27 cellular contexts compared by ENCODE assay signal in the genomic region with DNA sequence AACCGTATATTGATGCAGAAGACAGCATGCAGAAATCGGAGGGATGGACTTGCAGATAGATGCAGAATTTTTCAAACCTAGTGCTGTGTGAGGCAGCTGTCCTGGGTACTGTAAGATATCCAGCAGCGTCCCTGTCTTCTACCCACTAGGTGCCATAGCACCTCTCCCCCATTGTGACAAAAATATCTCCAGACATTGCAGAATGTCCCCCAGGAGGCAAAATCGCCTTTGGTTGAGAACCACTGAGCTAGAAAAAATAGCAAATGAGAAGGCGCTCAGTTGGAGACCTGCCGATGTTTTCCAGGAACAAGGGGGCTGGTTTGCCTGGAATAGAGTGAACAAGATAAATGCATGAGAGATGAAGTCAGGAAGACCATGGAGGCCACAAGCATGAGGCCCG.
"Had no signal": no experiment of that assay in that cellular context is flagged by ENCODE, and none has a peak within 500 bp of the region (broad histone marks: within the 10 kb centered on the region; RNA-seq: fewer than 3 reads in every experiment).

No MANE protein-coding gene starts in this region.

- H3K4me1 Mint-ChIP-seq: naive thymus-derived CD4-positive, alpha-beta T cell; natural killer cell; stimulated activated effector memory CD8-positive, alpha-beta T cell treated with anti-CD3 and anti-CD28 coated beads, Interleukin-12 subunit alpha, Interleukin-12 subunit beta, amount 100 ng/mL, for 72 hours; stimulated activated naive B cell treated with anti-CD40 and anti-IgM and Interleukin-4, amounts not matched to agents 10 μg/mL and 1 μg/mL and 100 μg/mL, for 72 hours had no signal

- DNase-seq: naive thymus-derived CD4-positive, alpha-beta T cell; natural killer cell; pancreas; psoas muscle; right cardiac atrium; right lobe of liver; sigmoid colon; small intestine; spleen; stimulated activated CD4-positive, alpha-beta T cell treated with anti-CD3 and anti-CD28 coated beads, Interleukin-12 subunit alpha, Interleukin-12 subunit beta, amount 100 ng/mL, for 4 hours; stimulated activated CD4-positive, alpha-beta T cell treated with anti-CD3 and anti-CD28 coated beads, Interleukin-1b, Interleukin-23, amount 100 ng/mL, for 48 hours; stimulated activated CD4-positive, alpha-beta T cell treated with anti-CD3 and anti-CD28 coated beads, Interleukin-4, amount 100 ng/mL, for 1 hour; stimulated activated CD4-positive, alpha-beta T cell treated with anti-CD3 and anti-CD28 coated beads, Interleukin-4, amount 100 ng/mL, for 4 hours; stimulated activated naive B cell treated with anti-CD40 and anti-IgM and Interleukin-4, amounts not matched to agents 10 μg/mL and 1 μg/mL and 100 μg/mL, for 72 hours; stimulated activated naive CD4-positive, alpha-beta T cell treated with Interleukin-2 at 50 U/mL for 16 hours; stomach; testis; tibial artery; transverse colon; upper lobe of right lung; uterus had no signal

- H3K9me3 Mint-ChIP-seq: natural killer cell; nephron; stimulated activated effector memory CD8-positive, alpha-beta T cell treated with anti-CD3 and anti-CD28 coated beads, Interleukin-12 subunit alpha, Interleukin-12 subunit beta, amount 100 ng/mL, for 72 hours; stimulated activated naive CD8-positive, alpha-beta T cell treated with anti-CD3 and anti-CD28 coated beads, Interleukin-15, Interleukin-2, amounts not matched to agents 100 ng/mL and 50 ng/mL, for 24 hours; type B pancreatic cell had no signal

- H3K4me3 Mint-ChIP-seq: naive thymus-derived CD4-positive, alpha-beta T cell; natural killer cell; nephron; neural progenitor cell; stimulated activated effector memory CD8-positive, alpha-beta T cell treated with anti-CD3 and anti-CD28 coated beads, Interleukin-12 subunit alpha, Interleukin-12 subunit beta, amount 100 ng/mL, for 72 hours; stimulated activated naive B cell treated with anti-CD40 and anti-IgM and Interleukin-4, amounts not matched to agents 10 μg/mL and 1 μg/mL and 100 μg/mL, for 72 hours; stimulated activated naive CD8-positive, alpha-beta T cell treated with anti-CD3 and anti-CD28 coated beads, Interleukin-15, Interleukin-2, amounts not matched to agents 100 ng/mL and 50 ng/mL, for 24 hours; type B pancreatic cell had no signal

- H3K36me3 Mint-ChIP-seq: naive thymus-derived CD4-positive, alpha-beta T cell; natural killer cell; neural progenitor cell; stimulated activated effector memory CD8-positive, alpha-beta T cell treated with anti-CD3 and anti-CD28 coated beads, Interleukin-12 subunit alpha, Interleukin-12 subunit beta, amount 100 ng/mL, for 72 hours; stimulated activated naive B cell treated with anti-CD40 and anti-IgM and Interleukin-4, amounts not matched to agents 10 μg/mL and 1 μg/mL and 100 μg/mL, for 72 hours; type B pancreatic cell had no signal

- H3K27ac Mint-ChIP-seq: naive thymus-derived CD4-positive, alpha-beta T cell; natural killer cell; nephron; neural progenitor cell; progenitor cell of endocrine pancreas; stimulated activated effector memory CD8-positive, alpha-beta T cell treated with anti-CD3 and anti-CD28 coated beads, Interleukin-12 subunit alpha, Interleukin-12 subunit beta, amount 100 ng/mL, for 72 hours; stimulated activated naive B cell treated with anti-CD40 and anti-IgM and Interleukin-4, amounts not matched to agents 10 μg/mL and 1 μg/mL and 100 μg/mL, for 72 hours; stimulated activated naive CD8-positive, alpha-beta T cell treated with anti-CD3 and anti-CD28 coated beads, Interleukin-15, Interleukin-2, amounts not matched to agents 100 ng/mL and 50 ng/mL, for 24 hours; type B pancreatic cell had no signal

- H3K27me3 Mint-ChIP-seq: stimulated activated naive CD8-positive, alpha-beta T cell treated with anti-CD3 and anti-CD28 coated beads, Interleukin-15, Interleukin-2, amounts not matched to agents 100 ng/mL and 50 ng/mL, for 24 hours had no signal
